ENCODE assay signal across 8 cellular contexts in genomic region chr11:1310315-1310687, GRCh38. TPM values are rescaled to one million over a fixed set of nuclear protein-coding genes. Genes with fewer than 3 reads are reported as not detected.
DNase-seq lines count a peak whose midpoint lies in the region; ATAC-seq, FAIRE-seq and TF ChIP-seq lines count a peak whose summit lies in the region.

No MANE protein-coding gene starts in this region.

- H3K4me1 Mint-ChIP-seq in osteocyte (ENCODE audit: unreplicated experiment): peaks cover 27% of the 10 kb centered on the region

- H3K27me3 ChIP-seq in PC-3 (ENCODE audit: low read length) (no peaks in the 10 kb centered on the region), endothelial cell of umbilical vein (ENCODE audit: control insufficient read depth in 2 of 2, insufficient read depth in 2 of 2, low read length in 2 of 2) (peaks cover 2% of the 10 kb centered on the region in 2 experiments)

- peak overlapping the region; percentile 51; the same call in 1 of the 2 replicates for H3K27ac ChIP-seq in PC-3 (ENCODE audit: low read length)
- no peak overlapping the region for H3K27ac ChIP-seq in endothelial cell of umbilical vein (ENCODE audit: insufficient read depth, low read depth, low read length)

- BruUV-seq in PC-3 (replicated peaks; lab: Mats Ljungman, UMichigan) (no TSS peak), endothelial cell of umbilical vein (replicated peaks; lab: Mats Ljungman, UMichigan) (no TSS peak)

- H3K36me3 Mint-ChIP-seq in osteocyte (ENCODE audit: unreplicated experiment): peaks cover 5% of the 10 kb centered on the region

- POLR2A ChIA-PET in PC-3 (lab: Charles Lee; ENCODE audit: unreplicated experiment): no interaction called here
- POLR2A ChIA-PET in endothelial cell of umbilical vein (lab: Charles Lee): no interaction called here

- H3K79me2 ChIP-seq in PC-3 (ENCODE audit: low read length) (peaks cover 47% of the 10 kb centered on the region), endothelial cell of umbilical vein (ENCODE audit: control insufficient read depth, insufficient read depth, low read length) (peaks cover 35% of the 10 kb centered on the region)

- DNase-seq in DMS53 treated with DMSO at 0.1 percent for 48 hours (lab: John Stamatoyannopoulos, UW; ENCODE audit: unreplicated experiment): peak; percentile 30
- no peak for DNase-seq in PC-3
- DNase-seq in endothelial cell of umbilical vein (ENCODE audit: low read depth, low spot score): no peak
- no peak for DNase-seq in osteocyte (ENCODE audit: extremely low spot score, unreplicated experiment)
- DNase-seq in COR-L47 (lab: John Stamatoyannopoulos, UW): no peak
- no peak for DNase-seq in T-helper 9 cell
- DNase-seq in retina: no peak
- no peak for DNase-seq in HK-2 (ENCODE audit: unreplicated experiment)

- no peaks in the 10 kb centered on the region for H3K9me1 ChIP-seq in endothelial cell of umbilical vein (replicated peaks; ENCODE audit: control insufficient read depth, extremely low read depth, insufficient read depth, low read length)

- H3F3A ChIP-seq in PC-3 (ENCODE audit: low read length, unreplicated experiment): no peaks in the 10 kb centered on the region

- intact Hi-C loops in PC-3 (cut with micrococcal nuclease) (no loop called here), endothelial cell of umbilical vein (cut with micrococcal nuclease) (no loop called here)

- TF ChIP-seq CTCF in PC-3 (conservative IDR thresholded peaks at IDR 0.05; ENCODE audit: low read depth, low read length): no peak
- TF ChIP-seq CTCF in endothelial cell of umbilical vein (IDR thresholded peaks at IDR 0.05; ENCODE audit: extremely low read depth in 1 of 2, insufficient read depth in 1 of 2, low read depth in 1 of 2, low read length in 2 of 2): no peak
- TF ChIP-seq CTCF in osteocyte (IDR thresholded peaks at IDR 0.05): no peak

- H3K9ac ChIP-seq in PC-3 (ENCODE audit: low read length) (peak overlapping the region; percentile 95), endothelial cell of umbilical vein (replicated peaks; ENCODE audit: extremely low read depth, insufficient read depth, low read length) (peak overlapping the region; percentile 86)

- H3K4me2 ChIP-seq in PC-3 (ENCODE audit: low read length) (peak overlapping the region; percentile 89), endothelial cell of umbilical vein (ENCODE audit: insufficient read depth, low read length) (peak overlapping the region; percentile 69)

- peak overlapping the region; percentile 88 for H3K4me3 ChIP-seq in PC-3 (ENCODE audit: low read length)
- H3K4me3 ChIP-seq in endothelial cell of umbilical vein (replicated peaks in 1 of 3; ENCODE audit: insufficient read depth in 1 of 3, low read depth in 1 of 3, low read length in 3 of 3): peak overlapping the region; percentile 35 to 59 (median 41)

- H3K36me3 ChIP-seq in PC-3 (ENCODE audit: low read depth, low read length) (no peaks in the 10 kb centered on the region), endothelial cell of umbilical vein (ENCODE audit: control insufficient read depth in 2 of 2, extremely low read depth in 1 of 2, insufficient read depth in 2 of 2, low read length in 2 of 2) (peaks cover 0 to 4% of the 10 kb centered on the region in 2 experiments)

- H3K9me2 ChIP-seq in PC-3 (replicated peaks; ENCODE audit: low read length): no peaks in the 10 kb centered on the region

- H4K20me1 ChIP-seq in PC-3 (ENCODE audit: low read length) (no peaks in the 10 kb centered on the region), endothelial cell of umbilical vein (replicated peaks; ENCODE audit: control insufficient read depth, extremely low read depth, insufficient read depth, low read length) (no peaks in the 10 kb centered on the region)

- peak overlapping the region; percentile 94 for H2AFZ ChIP-seq in PC-3 (ENCODE audit: low read length)
- peak overlapping the region; percentile 82 for H2AFZ ChIP-seq in endothelial cell of umbilical vein (ENCODE audit: low read depth, low read length)

- H3K9me3 ChIP-seq in PC-3 (ENCODE audit: low read length) (no peaks in the 10 kb centered on the region), endothelial cell of umbilical vein (replicated peaks; ENCODE audit: control insufficient read depth, insufficient read depth, low read length) (no peaks in the 10 kb centered on the region)

- H3K9me3 Mint-ChIP-seq in osteocyte (ENCODE audit: unreplicated experiment): peaks cover 33% of the 10 kb centered on the region

- no peak for TF ChIP-seq POLR2A in endothelial cell of umbilical vein (IDR thresholded peaks at IDR 0.05; ENCODE audit: low read depth, low read length)

- H3K27ac Mint-ChIP-seq in osteocyte (ENCODE audit: unreplicated experiment): peak overlapping the region; percentile 76

- H3K4me3 Mint-ChIP-seq in osteocyte (ENCODE audit: unreplicated experiment): peak overlapping the region; percentile 81

- CTCF ChIA-PET in PC-3 (lab: Charles Lee) (no interaction called here), endothelial cell of umbilical vein (lab: Charles Lee) (no interaction called here)

- no peak for ATAC-seq in PC-3

- H3K27me3 Mint-ChIP-seq in osteocyte (ENCODE audit: unreplicated experiment): peaks cover 30% of the 10 kb centered on the region

- dilution Hi-C loops in endothelial cell of umbilical vein (cut with MboI; ENCODE audit: extremely low pct_ligation_motif_present, low sequenced_read_pairs): no loop called here

- peaks cover 22% of the 10 kb centered on the region for H3K4me1 ChIP-seq in PC-3 (ENCODE audit: insufficient read depth, low read length)
- peaks cover 6% of the 10 kb centered on the region for H3K4me1 ChIP-seq in endothelial cell of umbilical vein (ENCODE audit: control insufficient read depth, extremely low read depth, insufficient read depth, low read length)

- FAIRE-seq in endothelial cell of umbilical vein (lab: Jason Lieb, UNC): peak; percentile 28

TF ChIP-seq in endothelial cell of umbilical vein, 7 proteins besides CTCF, POLR2A, EP300 and RAD21:
- no peak for TF ChIP-seq GATA2 (IDR thresholded peaks at IDR 0.05; ENCODE audit: insufficient read depth, insufficient read length, low read depth, low read length)
- no peak for TF ChIP-seq EZH2 (IDR thresholded peaks at IDR 0.05; ENCODE audit: borderline replicate concordance, low read depth, low read length, severe bottlenecking)
- no peak for TF ChIP-seq MYC (IDR thresholded peaks at IDR 0.05; ENCODE audit: low read depth, low read length)
- no peak for TF ChIP-seq FOS (IDR thresholded peaks at IDR 0.05; ENCODE audit: borderline replicate concordance, insufficient read depth, low read length)
- TF ChIP-seq MAX (IDR thresholded peaks at IDR 0.05; ENCODE audit: insufficient read depth, insufficient read length): no peak
- TF ChIP-seq POLR2AphosphoS5 (IDR thresholded peaks at IDR 0.05; ENCODE audit: insufficient read depth, low read depth, low read length): no peak
- no peak for TF ChIP-seq JUN (IDR thresholded peaks at IDR 0.05; ENCODE audit: borderline replicate concordance, insufficient read depth, insufficient read length, low read depth)
TF ChIP-seq in endothelial cell of umbilical vein: peak in this region for 0.

RNA-seq across cellular contexts. Expression of gene TOLLIP, which starts 0.9 kb away (rescaled TPM):
- total RNA-seq in PC-3 (2014; rRNA removed): 36.1 and 43.2 TPM in 2 replicates
- 49.1 and 49.6 TPM in 2 replicates for total RNA-seq in endothelial cell of umbilical vein
- 64.8 and 107 TPM in 2 replicates for polyA plus RNA-seq in endothelial cell of umbilical vein
- 39.1 and 48.5 TPM in 2 replicates for polyA plus RNA-seq in endothelial cell of umbilical vein (2011; cell fraction: cytosol; rRNA removed)
- 26.2 and 38.1 TPM in 2 replicates for polyA plus RNA-seq in endothelial cell of umbilical vein (2011; cell fraction: nucleus; rRNA removed)
- polyA plus RNA-seq in endothelial cell of umbilical vein (2012): 31.6 and 47.0 TPM in 2 replicates
- 49.2 and 76.4 TPM in 2 replicates for polyA minus RNA-seq in endothelial cell of umbilical vein
- polyA minus RNA-seq in endothelial cell of umbilical vein (2011; cell fraction: cytosol; rRNA and poly(A)+ RNA removed): 7.6 TPM
- 18.6 and 25.3 TPM in 2 replicates for polyA minus RNA-seq in endothelial cell of umbilical vein (2011; cell fraction: nucleus; rRNA and poly(A)+ RNA removed)
- total RNA-seq in osteocyte: 63.2 and 71.6 TPM in 2 replicates
